Comparison of ENCODE assay signal across 12 cellular contexts in genomic region chr11:122803306-122803705, GRCh38. TPM values are rescaled to one million over a fixed set of nuclear protein-coding genes. Genes with fewer than 3 reads are reported as not detected.
DNase-seq lines count a peak whose midpoint lies in the region; ATAC-seq and TF ChIP-seq lines count a peak whose summit lies in the region.
"Had no signal": no experiment of that assay in that cellular context is flagged by ENCODE, and none has a peak within 500 bp of the region (broad histone marks: within the 10 kb centered on the region; RNA-seq: fewer than 3 reads in every experiment).

No MANE protein-coding gene starts in this region.

- ATAC-seq in lower lobe of right lung (peak; percentile 19 to 48), GM18519 (IDR thresholded peaks at IDR 0.05; ENCODE audit: low FRiP score, unreplicated experiment) (no peak), HG03354 (IDR thresholded peaks at IDR 0.05; ENCODE audit: poor library complexity, severe bottlenecking, unreplicated experiment) (no peak)

- H4K20me1 ChIP-seq in mammary epithelial cell (ENCODE audit: insufficient read depth, low read length): no peaks in the 10 kb centered on the region

- peak overlapping the region; percentile 7 for H3K9ac ChIP-seq in HUES6 (ENCODE audit: low read length)
- peak overlapping the region; percentile 98 for H3K9ac ChIP-seq in mammary epithelial cell (ENCODE audit: insufficient read depth, low read length)

- in situ Hi-C loops in mammary epithelial cell (cut with MboI; ENCODE audit: low sequenced_read_pairs in 2 of 2): no loop called here

- H3K36me3 ChIP-seq in HUES6 (ENCODE audit: control insufficient read depth, insufficient read depth, low read length): peaks cover 6% of the 10 kb centered on the region; the same call in 1 of the 2 replicates
- peaks cover 13% of the 10 kb centered on the region for H3K36me3 ChIP-seq in mammary epithelial cell (ENCODE audit: insufficient read depth, low read length)
- H3K36me3 ChIP-seq in lower lobe of right lung: peaks cover 25% of the 10 kb centered on the region

- peak overlapping the region; percentile 74 for H3K4me2 ChIP-seq in mammary epithelial cell (ENCODE audit: insufficient read depth, low read depth, low read length)

- H3K27ac ChIP-seq in HUES6 (ENCODE audit: low read depth, low read length) (peak overlapping the region; percentile 15; the same call in 1 of the 2 replicates), mammary epithelial cell (ENCODE audit: insufficient read depth, low read depth, low read length) (peak overlapping the region; percentile 100), lower lobe of right lung (no peak overlapping the region)
- H3K27ac ChIP-seq: sigmoid colon had no signal

- H3K9me3 ChIP-seq in HUES6 (ENCODE audit: control insufficient read depth, insufficient read depth, low read depth, low read length): no peaks in the 10 kb centered on the region
- no peaks in the 10 kb centered on the region for H3K9me3 ChIP-seq in mammary epithelial cell (replicated peaks; ENCODE audit: insufficient read depth, low read length)
- H3K9me3 ChIP-seq in lower lobe of right lung: no peaks in the 10 kb centered on the region
- H3K9me3 ChIP-seq: sigmoid colon had no signal

- no peaks in the 10 kb centered on the region for H3K79me2 ChIP-seq in mammary epithelial cell (ENCODE audit: insufficient read depth, low read length)

- dilution Hi-C loops in mammary epithelial cell (cut with HindIII; ENCODE audit: low sequenced_read_pairs): loop anchor here (5.0 kb wide), 1 partner anchor 54 kb away; no protein-coding TSS in a partner anchor

- H3K4me1 ChIP-seq in HUES6 (ENCODE audit: control insufficient read depth, insufficient read depth, low read length) (peaks cover 30% of the 10 kb centered on the region), mammary epithelial cell (ENCODE audit: insufficient read depth, low read length) (peaks cover 56% of the 10 kb centered on the region), lower lobe of right lung (peaks cover 28% of the 10 kb centered on the region)
- H3K4me1 ChIP-seq: sigmoid colon had no signal

- CTCF ChIA-PET in mammary epithelial cell (lab: Charles Lee; ENCODE audit: low non-redundant PET): interaction anchor here (0.6 to 0.7 kb wide), 2 partner anchors 51 to 171 kb away, joined by 5 to 6 read pairs; no protein-coding TSS in a partner anchor

- TF ChIP-seq CTCF in AG09309 (IDR thresholded peaks at IDR 0.05; ENCODE audit: control insufficient read depth, insufficient read depth, low read depth, low read length, missing control alignments) (no peak), mammary epithelial cell (conservative IDR thresholded peaks at IDR 0.05 in 1 of 2, IDR thresholded peaks at IDR 0.05 in 1 of 2; ENCODE audit: extremely low read depth in 1 of 2, insufficient read depth in 1 of 2, low read depth in 1 of 2, low read length in 2 of 2) (no peak), lower lobe of right lung (IDR thresholded peaks at IDR 0.05) (no peak)

- DNase-seq in AG09309 (ENCODE audit: low read depth) (peak; percentile 41), mammary epithelial cell (peak; percentile 100), lower lobe of right lung (no peak), GF-D8 (lab: John Stamatoyannopoulos, UW) (no peak), NCI-H2107 (lab: John Stamatoyannopoulos, UW) (no peak)
- DNase-seq: NCI-H446; sigmoid colon; stimulated activated naive CD4-positive, alpha-beta T cell treated with Interleukin-2 at 50 U/mL for 16 hours had no signal

- intact Hi-C loops in mammary epithelial cell (cut with micrococcal nuclease) (loop anchor here (1.0 to 10.0 kb wide), 5 partner anchors 14 to 391 kb away; partner anchors contain the start of genes CLMP and HSPA8), lower lobe of right lung (cut with DNase I) (no loop called here)

- H3K4me3 ChIP-seq in AG09309 (ENCODE audit: control insufficient read depth, low read depth, low read length) (no peak overlapping the region), HUES6 (ENCODE audit: low read depth, low read length) (no peak overlapping the region), mammary epithelial cell (replicated peaks in 1 of 3; ENCODE audit: insufficient read depth in 1 of 3, low read depth in 2 of 3, low read length in 3 of 3) (no peak overlapping the region), lower lobe of right lung (no peak overlapping the region)
- H3K4me3 ChIP-seq: sigmoid colon had no signal

- H3K27me3 ChIP-seq in HUES6 (ENCODE audit: control insufficient read depth, insufficient read depth, low read length): no peaks in the 10 kb centered on the region
- no peaks in the 10 kb centered on the region for H3K27me3 ChIP-seq in mammary epithelial cell (ENCODE audit: insufficient read depth, low read length)
- H3K27me3 ChIP-seq in lower lobe of right lung (ENCODE audit: low read depth): no peaks in the 10 kb centered on the region
- H3K27me3 ChIP-seq: sigmoid colon had no signal

- H2AFZ ChIP-seq in mammary epithelial cell (ENCODE audit: low read depth, low read length): peak overlapping the region; percentile 10

- no TSS peak for BruUV-seq in mammary epithelial cell (replicated peaks; lab: Mats Ljungman, UMichigan)

- 0% methylated on average over 2 of the region's 2 CpGs for WGBS in mammary epithelial cell (ENCODE audit: low coverage, missing lambda C conversion rate)

RNA-seq across cellular contexts. Expression of gene CRTAM, which starts 35.0 kb away (rescaled TPM):
- total RNA-seq in mammary epithelial cell (under 1 TPM in 1 of 2 donors, not detected in 1; 0.33 TPM), lower lobe of right lung (11.1 TPM)
- polyA plus RNA-seq in mammary epithelial cell: 0.03 TPM
- polyA minus RNA-seq in mammary epithelial cell: not detected
- total RNA-seq: H4 had no signal

Comparison
In these comparisons a context has a peak if more than half of its experiments do, and no peak if none do; other contexts are left out.
1. DNase-seq: peak in AG09309 (single experiment) and mammary epithelial cell (single experiment); none in lower lobe of right lung (single experiment), GF-D8 (single experiment) and NCI-H2107 (single experiment).
2. ATAC-seq: peak in lower lobe of right lung (2 of 2); none in GM18519 (single experiment) and HG03354 (single experiment).